In genomic region chr13:32791545-32792172, GRCh38 we compare ENCODE assay signal across 8 cellular contexts.
DNase-seq lines count a peak whose midpoint lies in the region; ATAC-seq, FAIRE-seq and TF ChIP-seq lines count a peak whose summit lies in the region.

No MANE protein-coding gene starts in this region.

- peak; percentile 20 for DNase-seq in GM18507 (ENCODE audit: extremely low spot score, insufficient read length, low read depth)
- peak; percentile 14 for DNase-seq in epithelial cell of esophagus (ENCODE audit: low read depth)
- no peak for DNase-seq in H7
- DNase-seq in colonic mucosa, result no peak
- DNase-seq in left lung, result no peak
- no peak for DNase-seq in CD1c-positive myeloid dendritic cell (ENCODE audit: extremely low spot score)

- no peaks in the 10 kb centered on the region for H3K27me3 ChIP-seq in H7 (ENCODE audit: control insufficient read depth, insufficient read depth, low read length)
- H3K27me3 ChIP-seq in colonic mucosa, result no peaks in the 10 kb centered on the region
- H3K27me3 ChIP-seq in left lung, result no peaks in the 10 kb centered on the region

- H3K9ac ChIP-seq in colonic mucosa (ENCODE audit: low read depth in 2 of 2, low read length in 2 of 2), result no peak overlapping the region

- H3K9me3 ChIP-seq in colonic mucosa (no peaks in the 10 kb centered on the region), left lung (no peaks in the 10 kb centered on the region)

- intact Hi-C loops in colonic mucosa (cut with DNase I) (no loop called here), left lung (cut with DNase I) (no loop called here)

- ATAC-seq in GM21515 (IDR thresholded peaks at IDR 0.05; ENCODE audit: unreplicated experiment) (peak; percentile 81), HG03571 (IDR thresholded peaks at IDR 0.05; ENCODE audit: unreplicated experiment) (peak; percentile 68), left lung (no peak)

- TF ChIP-seq CTCF in epithelial cell of esophagus (IDR thresholded peaks at IDR 0.05; ENCODE audit: insufficient read depth, low read depth, low read length, missing control alignments) (no peak), colonic mucosa (IDR thresholded peaks at IDR 0.05) (no peak), left lung (IDR thresholded peaks at IDR 0.05) (no peak)

- H3K36me3 ChIP-seq in H7 (replicated peaks; ENCODE audit: control insufficient read depth, insufficient read depth, low read length) (no peaks in the 10 kb centered on the region), colonic mucosa (no peaks in the 10 kb centered on the region), left lung (no peaks in the 10 kb centered on the region)

- H3K4me1 ChIP-seq in colonic mucosa, result no peaks in the 10 kb centered on the region
- H3K4me1 ChIP-seq in left lung, result no peaks in the 10 kb centered on the region

- no peak overlapping the region for H3K27ac ChIP-seq in colonic mucosa
- no peak overlapping the region for H3K27ac ChIP-seq in left lung

- FAIRE-seq in GM18507 (lab: Jason Lieb, UNC), result peak; percentile 81

- H3K4me3 ChIP-seq in epithelial cell of esophagus (ENCODE audit: low read length), result no peak overlapping the region
- no peak overlapping the region for H3K4me3 ChIP-seq in H7 (ENCODE audit: insufficient read depth, low read depth, low read length)
- no peak overlapping the region for H3K4me3 ChIP-seq in colonic mucosa
- no peak overlapping the region for H3K4me3 ChIP-seq in left lung

Comparison
In these comparisons a context has a peak if more than half of its experiments do, and no peak if none do; other contexts are left out.
1. DNase-seq: peak in GM18507 (single experiment) and epithelial cell of esophagus (single experiment); none in H7 (single experiment), colonic mucosa (single experiment), left lung (0 of 2) and CD1c-positive myeloid dendritic cell (single experiment).